Comparison of ENCODE assay signal across 8 cellular contexts in the genomic region with DNA sequence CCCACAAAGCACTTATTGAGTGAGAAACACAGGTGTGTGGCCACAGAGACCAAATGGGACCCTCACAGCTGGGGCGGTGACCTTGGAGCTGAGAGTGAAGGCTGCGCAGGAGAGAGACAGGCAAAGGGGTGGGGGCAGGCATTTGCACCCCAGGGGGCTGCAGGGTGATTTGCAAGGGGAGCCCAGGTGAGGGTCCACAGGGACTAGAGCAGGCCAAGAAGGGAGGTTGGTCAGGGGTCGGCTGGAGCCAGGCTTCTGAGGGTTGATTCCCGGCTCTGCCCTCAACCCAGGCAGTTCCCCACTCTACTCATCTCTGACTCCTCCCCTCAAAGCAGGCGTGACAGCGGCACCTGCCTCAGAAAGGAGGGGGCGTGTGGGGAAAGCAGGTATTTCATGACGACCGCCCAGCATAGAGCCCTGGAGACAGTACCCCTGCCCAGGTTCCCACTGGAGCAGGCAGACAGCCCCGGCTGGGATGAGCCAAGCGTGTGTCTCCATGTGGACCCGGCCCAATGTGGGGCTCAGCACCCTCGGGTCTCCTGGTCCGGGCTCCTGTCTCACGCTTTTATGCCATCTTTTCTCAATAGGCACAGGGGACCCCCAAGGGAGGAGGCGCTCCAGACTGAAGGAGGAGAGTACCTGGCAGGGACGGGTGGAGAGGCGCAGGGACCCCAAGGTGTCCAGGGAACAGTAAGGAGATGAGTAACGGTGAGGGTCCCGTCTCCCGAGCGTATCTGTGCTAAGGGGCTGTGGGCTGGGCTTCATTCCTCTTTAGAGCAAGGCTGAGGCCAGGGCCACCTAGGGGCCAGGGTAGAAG. TPM values are rescaled to one million over a fixed set of nuclear protein-coding genes. Genes with fewer than 3 reads are reported as not detected.
DNase-seq lines count a peak whose midpoint lies in the region; ATAC-seq and TF ChIP-seq lines count a peak whose summit lies in the region.

No MANE protein-coding gene starts in this region.

- H3K36me3 Mint-ChIP-seq in naive B cell: no peaks in the 10 kb centered on the region
- peaks cover under 1% of the 10 kb centered on the region for H3K36me3 Mint-ChIP-seq in glutamatergic neuron (ENCODE audit: unreplicated experiment)

- H3K4me3 ChIP-seq in heart right ventricle (peak overlapping the region in 5 of 10 donors; percentile 32 to 74 (median 46)), ascending aorta (peak overlapping the region in 1 of 2 donors; percentile 62), vagina (peak overlapping the region; percentile 53 to 66)

- no peaks in the 10 kb centered on the region for H3K27me3 Mint-ChIP-seq in naive B cell
- H3K27me3 Mint-ChIP-seq in glutamatergic neuron (ENCODE audit: unreplicated experiment): peaks cover 7% of the 10 kb centered on the region

- intact Hi-C loops in heart right ventricle (cut with DNase I) (loop anchor here in 9 of 10 donors (2.0 to 10.0 kb wide), 6 partner anchors 126 to 388 kb away; a partner anchor contains a TSS), left ventricle myocardium superior (cut with micrococcal nuclease) (no loop called here), ascending aorta (cut with DNase I) (loop anchor here (5.0 to 10.0 kb wide), 7 partner anchors 69 to 1072 kb away; a partner anchor contains a TSS), vagina (cut with DNase I) (loop anchor here (5.0 to 10.0 kb wide), 3 partner anchors 126 to 488 kb away; a partner anchor contains a TSS)

- peak overlapping the region; percentile 91 to 98 (median 96) for H3K27ac Mint-ChIP-seq in naive B cell
- no peak overlapping the region for H3K27ac Mint-ChIP-seq in glutamatergic neuron (ENCODE audit: unreplicated experiment)

- H3K4me1 Mint-ChIP-seq in naive B cell (peaks cover 24 to 38% (median 29%) of the 10 kb centered on the region in 3 donors), glutamatergic neuron (ENCODE audit: low read depth, unreplicated experiment) (peaks cover 10% of the 10 kb centered on the region)

- TF ChIP-seq POLR2A in vagina (IDR thresholded peaks at IDR 0.05): no peak

- peak overlapping the region in 9 of 10 donors; percentile 79 to 96 (median 89) for H3K27ac ChIP-seq in heart right ventricle
- H3K27ac ChIP-seq in ascending aorta: peak overlapping the region; percentile 87 to 94
- H3K27ac ChIP-seq in vagina: peak overlapping the region; percentile 84
- no peak overlapping the region for H3K27ac ChIP-seq in foreskin keratinocyte

- H3K9me3 Mint-ChIP-seq in naive B cell (peaks cover 0 to 1% (median 0%) of the 10 kb centered on the region in 7 donors), glutamatergic neuron (ENCODE audit: unreplicated experiment) (peaks cover 6% of the 10 kb centered on the region)

- DNase-seq in heart right ventricle: no peak
- no peak for DNase-seq in left ventricle myocardium superior
- no peak for DNase-seq in ascending aorta (ENCODE audit: low spot score in 2 of 2)
- no peak for DNase-seq in naive B cell
- DNase-seq in vagina (ENCODE audit: extremely low spot score in 2 of 2): no peak
- no peak for DNase-seq in foreskin keratinocyte
- DNase-seq in glutamatergic neuron: no peak

- no peak for TF ChIP-seq CTCF in heart right ventricle (IDR thresholded peaks at IDR 0.05)
- no peak for TF ChIP-seq CTCF in ascending aorta (IDR thresholded peaks at IDR 0.05)
- TF ChIP-seq CTCF in vagina (IDR thresholded peaks at IDR 0.05): no peak
- no peak for TF ChIP-seq CTCF in foreskin keratinocyte (conservative IDR thresholded peaks at IDR 0.05)
- no peak for TF ChIP-seq CTCF in glutamatergic neuron (IDR thresholded peaks at IDR 0.05; ENCODE audit: partially characterized antibody, unreplicated experiment)

- no peaks in the 10 kb centered on the region for H3K27me3 ChIP-seq in heart right ventricle
- no peaks in the 10 kb centered on the region for H3K27me3 ChIP-seq in ascending aorta
- no peaks in the 10 kb centered on the region for H3K27me3 ChIP-seq in vagina
- H3K27me3 ChIP-seq in foreskin keratinocyte: no peaks in the 10 kb centered on the region

- H3K9me3 ChIP-seq in heart right ventricle (no peaks in the 10 kb centered on the region), ascending aorta (no peaks in the 10 kb centered on the region), vagina (no peaks in the 10 kb centered on the region)

- H3K36me3 ChIP-seq in heart right ventricle: peaks cover 0 to 11% (median 0%) of the 10 kb centered on the region in 9 donors
- H3K36me3 ChIP-seq in ascending aorta: peaks cover 0 to 2% of the 10 kb centered on the region in 2 donors
- peaks cover 0 to 1% of the 10 kb centered on the region in 2 donors for H3K36me3 ChIP-seq in vagina

- 90 to 91% methylated on average over 22 of the region's 22 CpGs for WGBS in heart right ventricle, 2 donors

- ATAC-seq in heart right ventricle: no peak
- no peak for ATAC-seq in left ventricle myocardium superior
- ATAC-seq in naive B cell (ENCODE audit: low read depth in 2 of 2): no peak
- ATAC-seq in GM18519 (IDR thresholded peaks at IDR 0.05; ENCODE audit: low FRiP score, unreplicated experiment): no peak
- ATAC-seq in foreskin keratinocyte: no peak

- peak overlapping the region; percentile 18 to 93 (median 82) for H3K4me3 Mint-ChIP-seq in naive B cell
- H3K4me3 Mint-ChIP-seq in glutamatergic neuron (ENCODE audit: unreplicated experiment): no peak overlapping the region

- H3K4me1 ChIP-seq in heart right ventricle (peaks cover 6 to 49% (median 38%) of the 10 kb centered on the region in 9 donors), ascending aorta (peaks cover 4 to 15% of the 10 kb centered on the region in 2 donors), vagina (peaks cover 26% of the 10 kb centered on the region), foreskin keratinocyte (no peaks in the 10 kb centered on the region)

RNA-seq across cellular contexts. Expression of a gene that starts 3.1 kb away (rescaled TPM):
- total RNA-seq in heart right ventricle (1 to 10 TPM; 6.8 to 10.0 (median 8.1) TPM), left ventricle myocardium superior (11.1 TPM), ascending aorta (5.7 TPM), vagina (10.6 TPM), foreskin keratinocyte (25.3 and 26.5 TPM in 2 replicates), glutamatergic neuron (ENCODE audit: unreplicated experiment) (15.6 TPM)
- polyA plus RNA-seq in heart right ventricle (10 to 100 TPM in 1 of 2 donors, 1 to 10 TPM in 1; 6.5 to 10.8 TPM), naive B cell (ENCODE audit: low read depth in 6 of 6) (10 to 100 TPM; 10.8 to 13.2 (median 11.3) TPM), foreskin keratinocyte (20.5 and 23.1 TPM in 2 replicates)

RNA-seq across cellular contexts. Expression of a gene that starts 11.5 kb away (rescaled TPM):
- 10 to 100 TPM; 13.0 to 37.5 (median 16.8) TPM for total RNA-seq in heart right ventricle
- polyA plus RNA-seq in heart right ventricle: 10 to 100 TPM; 17.7 to 34.5 TPM
- total RNA-seq in left ventricle myocardium superior: 21.0 TPM
- total RNA-seq in ascending aorta: 77.4 TPM
- polyA plus RNA-seq in naive B cell (ENCODE audit: low read depth in 6 of 6): 10 to 100 TPM; 20.6 to 74.6 (median 46.0) TPM
- 43.7 TPM for total RNA-seq in vagina
- 45.2 and 46.3 TPM in 2 replicates for total RNA-seq in foreskin keratinocyte
- polyA plus RNA-seq in foreskin keratinocyte: 45.9 and 54.3 TPM in 2 replicates
- total RNA-seq in glutamatergic neuron (ENCODE audit: unreplicated experiment): 70.5 TPM

RNA-seq across cellular contexts. Expression of a gene that starts 23.7 kb away (rescaled TPM):
- total RNA-seq in heart right ventricle (1 to 10 TPM in 8 of 10 donors, under 1 TPM in 2; 0.45 to 3.6 (median 1.8) TPM), left ventricle myocardium superior (2.9 TPM), ascending aorta (13.8 TPM), vagina (1.2 TPM), foreskin keratinocyte (10.1 and 10.8 TPM in 2 replicates), glutamatergic neuron (ENCODE audit: unreplicated experiment) (78.7 TPM)
- polyA plus RNA-seq in heart right ventricle (10 to 100 TPM in 1 of 2 donors, 1 to 10 TPM in 1; 4.5 to 15.2 TPM), naive B cell (ENCODE audit: low read depth in 6 of 6) (10 to 100 TPM in 2 of 6 donors, 1 to 10 TPM in 4; 1.2 to 19.6 (median 2.6) TPM), foreskin keratinocyte (13.9 and 14.4 TPM in 2 replicates)
